Comparison of ENCODE assay signal across 1 cellular context in the genomic region with DNA sequence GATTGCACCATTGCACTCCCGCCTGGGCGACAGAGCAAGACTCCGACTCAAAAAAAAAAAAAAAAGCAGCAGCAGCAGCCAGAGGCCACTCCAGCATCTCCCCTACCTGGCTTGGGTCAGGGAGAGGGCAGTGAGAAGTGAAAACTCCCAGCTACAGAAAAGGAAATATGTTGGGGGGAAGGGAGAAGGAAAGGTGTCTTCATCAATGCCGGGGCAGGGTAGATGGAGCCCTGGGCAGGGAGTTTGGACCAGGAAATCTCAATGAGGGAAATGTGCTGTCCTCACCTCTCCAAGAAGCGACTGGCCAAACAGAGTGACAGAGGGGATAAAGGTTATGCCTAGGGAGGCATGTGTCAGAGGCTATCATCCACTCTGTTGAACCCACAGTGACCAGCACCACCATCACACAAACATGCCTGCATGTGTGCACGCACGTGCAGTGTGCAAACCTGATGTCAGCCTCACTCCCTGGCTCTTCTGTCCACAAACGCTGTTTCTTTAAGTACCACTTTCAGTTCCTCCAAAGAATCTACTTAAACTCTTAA.
TF ChIP-seq lines count a peak whose summit lies in the region.

No MANE protein-coding gene starts in this region.

TF ChIP-seq in HepG2, 621 proteins besides CTCF, POLR2A, EP300 and RAD21 (continues in another document):
- TF ChIP-seq, protein P1, sequence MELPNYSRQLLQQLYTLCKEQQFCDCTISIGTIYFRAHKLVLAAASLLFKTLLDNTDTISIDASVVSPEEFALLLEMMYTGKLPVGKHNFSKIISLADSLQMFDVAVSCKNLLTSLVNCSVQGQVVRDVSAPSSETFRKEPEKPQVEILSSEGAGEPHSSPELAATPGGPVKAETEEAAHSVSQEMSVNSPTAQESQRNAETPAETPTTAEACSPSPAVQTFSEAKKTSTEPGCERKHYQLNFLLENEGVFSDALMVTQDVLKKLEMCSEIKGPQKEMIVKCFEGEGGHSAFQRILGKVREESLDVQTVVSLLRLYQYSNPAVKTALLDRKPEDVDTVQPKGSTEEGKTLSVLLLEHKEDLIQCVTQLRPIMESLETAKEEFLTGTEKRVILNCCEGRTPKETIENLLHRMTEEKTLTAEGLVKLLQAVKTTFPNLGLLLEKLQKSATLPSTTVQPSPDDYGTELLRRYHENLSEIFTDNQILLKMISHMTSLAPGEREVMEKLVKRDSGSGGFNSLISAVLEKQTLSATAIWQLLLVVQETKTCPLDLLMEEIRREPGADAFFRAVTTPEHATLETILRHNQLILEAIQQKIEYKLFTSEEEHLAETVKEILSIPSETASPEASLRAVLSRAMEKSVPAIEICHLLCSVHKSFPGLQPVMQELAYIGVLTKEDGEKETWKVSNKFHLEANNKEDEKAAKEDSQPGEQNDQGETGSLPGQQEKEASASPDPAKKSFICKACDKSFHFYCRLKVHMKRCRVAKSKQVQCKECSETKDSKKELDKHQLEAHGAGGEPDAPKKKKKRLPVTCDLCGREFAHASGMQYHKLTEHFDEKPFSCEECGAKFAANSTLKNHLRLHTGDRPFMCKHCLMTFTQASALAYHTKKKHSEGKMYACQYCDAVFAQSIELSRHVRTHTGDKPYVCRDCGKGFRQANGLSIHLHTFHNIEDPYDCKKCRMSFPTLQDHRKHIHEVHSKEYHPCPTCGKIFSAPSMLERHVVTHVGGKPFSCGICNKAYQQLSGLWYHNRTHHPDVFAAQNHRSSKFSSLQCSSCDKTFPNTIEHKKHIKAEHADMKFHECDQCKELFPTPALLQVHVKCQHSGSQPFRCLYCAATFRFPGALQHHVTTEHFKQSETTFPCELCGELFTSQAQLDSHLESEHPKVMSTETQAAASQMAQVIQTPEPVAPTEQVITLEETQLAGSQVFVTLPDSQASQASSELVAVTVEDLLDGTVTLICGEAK (IDR thresholded peaks at IDR 0.05) = no peak
- TF ChIP-seq, protein P1 (CRISPR knock-in tag; IDR thresholded peaks at IDR 0.05) = 0 out of 2 replicates have a peak, but pooled peaks have one; percentile 10
- TF ChIP-seq FOXA1 (IDR thresholded peaks at IDR 0.05) = no peak
- peak; percentile 59 for TF ChIP-seq FOXA1 (CRISPR knock-in tag; IDR thresholded peaks at IDR 0.05)
- no peak for TF ChIP-seq NKX3-1 (CRISPR knock-in tag; IDR thresholded peaks at IDR 0.05)
- TF ChIP-seq SALL1 (CRISPR knock-in tag; IDR thresholded peaks at IDR 0.05) = peak; percentile 12; the same call in 1 of the 2 replicates
- TF ChIP-seq ZNF644 (CRISPR knock-in tag; IDR thresholded peaks at IDR 0.05; ENCODE audit: low read depth) = peak; percentile 62; the same call in 1 of the 2 replicates
- TF ChIP-seq, protein P2, sequence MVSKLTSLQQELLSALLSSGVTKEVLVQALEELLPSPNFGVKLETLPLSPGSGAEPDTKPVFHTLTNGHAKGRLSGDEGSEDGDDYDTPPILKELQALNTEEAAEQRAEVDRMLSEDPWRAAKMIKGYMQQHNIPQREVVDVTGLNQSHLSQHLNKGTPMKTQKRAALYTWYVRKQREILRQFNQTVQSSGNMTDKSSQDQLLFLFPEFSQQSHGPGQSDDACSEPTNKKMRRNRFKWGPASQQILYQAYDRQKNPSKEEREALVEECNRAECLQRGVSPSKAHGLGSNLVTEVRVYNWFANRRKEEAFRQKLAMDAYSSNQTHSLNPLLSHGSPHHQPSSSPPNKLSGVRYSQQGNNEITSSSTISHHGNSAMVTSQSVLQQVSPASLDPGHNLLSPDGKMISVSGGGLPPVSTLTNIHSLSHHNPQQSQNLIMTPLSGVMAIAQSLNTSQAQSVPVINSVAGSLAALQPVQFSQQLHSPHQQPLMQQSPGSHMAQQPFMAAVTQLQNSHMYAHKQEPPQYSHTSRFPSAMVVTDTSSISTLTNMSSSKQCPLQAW (CRISPR knock-in tag; IDR thresholded peaks at IDR 0.05) = 0 out of 2 replicates have a peak, but pooled peaks have one; percentile 20
- TF ChIP-seq DNMT1 (CRISPR knock-in tag; IDR thresholded peaks at IDR 0.05) = 0 out of 2 replicates have a peak, but pooled peaks have one; percentile 36
- TF ChIP-seq, protein P3, sequence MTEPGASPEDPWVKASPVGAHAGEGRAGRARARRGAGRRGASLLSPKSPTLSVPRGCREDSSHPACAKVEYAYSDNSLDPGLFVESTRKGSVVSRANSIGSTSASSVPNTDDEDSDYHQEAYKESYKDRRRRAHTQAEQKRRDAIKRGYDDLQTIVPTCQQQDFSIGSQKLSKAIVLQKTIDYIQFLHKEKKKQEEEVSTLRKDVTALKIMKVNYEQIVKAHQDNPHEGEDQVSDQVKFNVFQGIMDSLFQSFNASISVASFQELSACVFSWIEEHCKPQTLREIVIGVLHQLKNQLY (CRISPR knock-in tag; IDR thresholded peaks at IDR 0.05) = peak; percentile 44; the same call in 1 of the 2 replicates
- peak; percentile 76 for TF ChIP-seq ZNF7 (CRISPR knock-in tag; IDR thresholded peaks at IDR 0.05)
- peak; percentile 18; the same call in 1 of the 2 replicates for TF ChIP-seq NR2F6 (IDR thresholded peaks at IDR 0.05)
- TF ChIP-seq NR2F6 (CRISPR knock-in tag; IDR thresholded peaks at IDR 0.05) = no peak; the same call in 1 of the 2 replicates
- TF ChIP-seq NFKB2 (CRISPR knock-in tag; IDR thresholded peaks at IDR 0.05; ENCODE audit: borderline replicate concordance) = peak; percentile 37; the same call in 1 of the 2 replicates
- TF ChIP-seq ZNF34 (CRISPR knock-in tag; IDR thresholded peaks at IDR 0.05; ENCODE audit: borderline replicate concordance) = no peak
- TF ChIP-seq ZNF879 (CRISPR knock-in tag; IDR thresholded peaks at IDR 0.05) = no peak
- TF ChIP-seq, protein P4, sequence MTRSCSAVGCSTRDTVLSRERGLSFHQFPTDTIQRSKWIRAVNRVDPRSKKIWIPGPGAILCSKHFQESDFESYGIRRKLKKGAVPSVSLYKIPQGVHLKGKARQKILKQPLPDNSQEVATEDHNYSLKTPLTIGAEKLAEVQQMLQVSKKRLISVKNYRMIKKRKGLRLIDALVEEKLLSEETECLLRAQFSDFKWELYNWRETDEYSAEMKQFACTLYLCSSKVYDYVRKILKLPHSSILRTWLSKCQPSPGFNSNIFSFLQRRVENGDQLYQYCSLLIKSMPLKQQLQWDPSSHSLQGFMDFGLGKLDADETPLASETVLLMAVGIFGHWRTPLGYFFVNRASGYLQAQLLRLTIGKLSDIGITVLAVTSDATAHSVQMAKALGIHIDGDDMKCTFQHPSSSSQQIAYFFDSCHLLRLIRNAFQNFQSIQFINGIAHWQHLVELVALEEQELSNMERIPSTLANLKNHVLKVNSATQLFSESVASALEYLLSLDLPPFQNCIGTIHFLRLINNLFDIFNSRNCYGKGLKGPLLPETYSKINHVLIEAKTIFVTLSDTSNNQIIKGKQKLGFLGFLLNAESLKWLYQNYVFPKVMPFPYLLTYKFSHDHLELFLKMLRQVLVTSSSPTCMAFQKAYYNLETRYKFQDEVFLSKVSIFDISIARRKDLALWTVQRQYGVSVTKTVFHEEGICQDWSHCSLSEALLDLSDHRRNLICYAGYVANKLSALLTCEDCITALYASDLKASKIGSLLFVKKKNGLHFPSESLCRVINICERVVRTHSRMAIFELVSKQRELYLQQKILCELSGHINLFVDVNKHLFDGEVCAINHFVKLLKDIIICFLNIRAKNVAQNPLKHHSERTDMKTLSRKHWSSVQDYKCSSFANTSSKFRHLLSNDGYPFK (CRISPR knock-in tag; IDR thresholded peaks at IDR 0.05; ENCODE audit: borderline replicate concordance) = peak; percentile 54; the same call in 1 of the 2 replicates
- 0 out of 2 replicates have a peak, but pooled peaks have one; percentile 9 for TF ChIP-seq FOSL2 (CRISPR knock-in tag; IDR thresholded peaks at IDR 0.05)
- TF ChIP-seq ZNF274 (CRISPR knock-in tag; IDR thresholded peaks at IDR 0.05) = no peak; the same call in 1 of the 2 replicates
- TF ChIP-seq ZNF598 (CRISPR knock-in tag; IDR thresholded peaks at IDR 0.05; ENCODE audit: borderline replicate concordance) = 0 out of 2 replicates have a peak, but pooled peaks have one; percentile 19
- no peak for TF ChIP-seq LCORL (IDR thresholded peaks at IDR 0.05)
- TF ChIP-seq LCORL (CRISPR knock-in tag; IDR thresholded peaks at IDR 0.05) = 0 out of 2 replicates have a peak, but pooled peaks have one; percentile 1
- TF ChIP-seq ZBTB7B (CRISPR knock-in tag; IDR thresholded peaks at IDR 0.05) = 0 out of 2 replicates have a peak, but pooled peaks have one; percentile 9
- TF ChIP-seq FOXA3 (CRISPR knock-in tag; IDR thresholded peaks at IDR 0.05) = 0 out of 2 replicates have a peak, but pooled peaks have one; percentile 25
- TF ChIP-seq FOXO1 (CRISPR knock-in tag; IDR thresholded peaks at IDR 0.05) = peak; percentile 58; the same call in 1 of the 2 replicates
- 0 out of 2 replicates have a peak, but pooled peaks have one; percentile 25 for TF ChIP-seq RXRA (CRISPR knock-in tag; IDR thresholded peaks at IDR 0.05)
- 0 out of 2 replicates have a peak, but pooled peaks have one; percentile 56 for TF ChIP-seq ZNF782 (CRISPR knock-in tag; IDR thresholded peaks at IDR 0.05; ENCODE audit: borderline replicate concordance)
- TF ChIP-seq, protein P5, sequence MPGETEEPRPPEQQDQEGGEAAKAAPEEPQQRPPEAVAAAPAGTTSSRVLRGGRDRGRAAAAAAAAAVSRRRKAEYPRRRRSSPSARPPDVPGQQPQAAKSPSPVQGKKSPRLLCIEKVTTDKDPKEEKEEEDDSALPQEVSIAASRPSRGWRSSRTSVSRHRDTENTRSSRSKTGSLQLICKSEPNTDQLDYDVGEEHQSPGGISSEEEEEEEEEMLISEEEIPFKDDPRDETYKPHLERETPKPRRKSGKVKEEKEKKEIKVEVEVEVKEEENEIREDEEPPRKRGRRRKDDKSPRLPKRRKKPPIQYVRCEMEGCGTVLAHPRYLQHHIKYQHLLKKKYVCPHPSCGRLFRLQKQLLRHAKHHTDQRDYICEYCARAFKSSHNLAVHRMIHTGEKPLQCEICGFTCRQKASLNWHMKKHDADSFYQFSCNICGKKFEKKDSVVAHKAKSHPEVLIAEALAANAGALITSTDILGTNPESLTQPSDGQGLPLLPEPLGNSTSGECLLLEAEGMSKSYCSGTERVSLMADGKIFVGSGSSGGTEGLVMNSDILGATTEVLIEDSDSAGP (CRISPR knock-in tag; IDR thresholded peaks at IDR 0.05; ENCODE audit: borderline replicate concordance) = peak; percentile 51; the same call in 1 of the 2 replicates
- TF ChIP-seq ZNF441 (CRISPR knock-in tag; IDR thresholded peaks at IDR 0.05; ENCODE audit: borderline replicate concordance) = peak; percentile 99
- TF ChIP-seq ZMYM3 (CRISPR knock-in tag; IDR thresholded peaks at IDR 0.05) = peak; percentile 32; the same call in 1 of the 2 replicates
- TF ChIP-seq, protein P6, sequence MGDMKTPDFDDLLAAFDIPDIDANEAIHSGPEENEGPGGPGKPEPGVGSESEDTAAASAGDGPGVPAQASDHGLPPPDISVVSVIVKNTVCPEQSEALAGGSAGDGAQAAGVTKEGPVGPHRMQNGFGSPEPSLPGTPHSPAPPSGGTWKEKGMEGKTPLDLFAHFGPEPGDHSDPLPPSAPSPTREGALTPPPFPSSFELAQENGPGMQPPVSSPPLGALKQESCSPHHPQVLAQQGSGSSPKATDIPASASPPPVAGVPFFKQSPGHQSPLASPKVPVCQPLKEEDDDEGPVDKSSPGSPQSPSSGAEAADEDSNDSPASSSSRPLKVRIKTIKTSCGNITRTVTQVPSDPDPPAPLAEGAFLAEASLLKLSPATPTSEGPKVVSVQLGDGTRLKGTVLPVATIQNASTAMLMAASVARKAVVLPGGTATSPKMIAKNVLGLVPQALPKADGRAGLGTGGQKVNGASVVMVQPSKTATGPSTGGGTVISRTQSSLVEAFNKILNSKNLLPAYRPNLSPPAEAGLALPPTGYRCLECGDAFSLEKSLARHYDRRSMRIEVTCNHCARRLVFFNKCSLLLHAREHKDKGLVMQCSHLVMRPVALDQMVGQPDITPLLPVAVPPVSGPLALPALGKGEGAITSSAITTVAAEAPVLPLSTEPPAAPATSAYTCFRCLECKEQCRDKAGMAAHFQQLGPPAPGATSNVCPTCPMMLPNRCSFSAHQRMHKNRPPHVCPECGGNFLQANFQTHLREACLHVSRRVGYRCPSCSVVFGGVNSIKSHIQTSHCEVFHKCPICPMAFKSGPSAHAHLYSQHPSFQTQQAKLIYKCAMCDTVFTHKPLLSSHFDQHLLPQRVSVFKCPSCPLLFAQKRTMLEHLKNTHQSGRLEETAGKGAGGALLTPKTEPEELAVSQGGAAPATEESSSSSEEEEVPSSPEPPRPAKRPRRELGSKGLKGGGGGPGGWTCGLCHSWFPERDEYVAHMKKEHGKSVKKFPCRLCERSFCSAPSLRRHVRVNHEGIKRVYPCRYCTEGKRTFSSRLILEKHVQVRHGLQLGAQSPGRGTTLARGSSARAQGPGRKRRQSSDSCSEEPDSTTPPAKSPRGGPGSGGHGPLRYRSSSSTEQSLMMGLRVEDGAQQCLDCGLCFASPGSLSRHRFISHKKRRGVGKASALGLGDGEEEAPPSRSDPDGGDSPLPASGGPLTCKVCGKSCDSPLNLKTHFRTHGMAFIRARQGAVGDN (CRISPR knock-in tag; IDR thresholded peaks at IDR 0.05) = peak; percentile 48
